Comparison of ENCODE assay signal across 8 cellular contexts in genomic region chr1:231628207-231628876, GRCh38. TPM values are rescaled to one million over a fixed set of nuclear protein-coding genes. Genes with fewer than 3 reads are reported as not detected.
A peak's percentile ranks its signal among the peaks of the same experiment; 100 is the strongest.
DNase-seq lines count a peak whose midpoint lies in the region; ATAC-seq, FAIRE-seq and TF ChIP-seq lines count a peak whose summit lies in the region.

No MANE protein-coding gene starts in this region.

- POLR2A ChIA-PET in naive thymus-derived CD4-positive, alpha-beta T cell (lab: Charles Lee): interaction anchor here (0.6 to 1.1 kb wide), 4 partner anchors 15 to 208 kb away, joined by 3 to 5 read pairs (median 4); no protein-coding TSS in a partner anchor

- H3K9me3 ChIP-seq in Loucy (ENCODE audit: insufficient read depth, low read depth, low read length): no peaks in the 10 kb centered on the region
- no peaks in the 10 kb centered on the region for H3K9me3 ChIP-seq in naive thymus-derived CD4-positive, alpha-beta T cell (ENCODE audit: control insufficient read depth in 2 of 3, low read length in 3 of 3)
- H3K9me3 ChIP-seq in pancreas: no peaks in the 10 kb centered on the region

- H3K4me1 ChIP-seq in ACC112 (ENCODE audit: control insufficient read depth, insufficient read depth, low read length, unreplicated experiment) (peaks cover 13% of the 10 kb centered on the region), Loucy (ENCODE audit: insufficient read depth, low read length, poor library complexity, severe bottlenecking) (peaks cover 43% of the 10 kb centered on the region), pancreas (peaks cover 0 to 3% (median 0%) of the 10 kb centered on the region in 3 donors)
- peaks cover 8 to 16% of the 10 kb centered on the region in 2 donors for H3K4me1 ChIP-seq in naive thymus-derived CD4-positive, alpha-beta T cell (ENCODE audit: control insufficient read depth in 2 of 2, insufficient read depth in 2 of 2, low read length in 2 of 2)

- TF ChIP-seq CTCF in Loucy (conservative IDR thresholded peaks at IDR 0.05; ENCODE audit: low read length) (no peak), pancreas (IDR thresholded peaks at IDR 0.05) (no peak)

- H3K4me3 ChIP-seq in ACC112 (ENCODE audit: low read depth, low read length): peak overlapping the region; percentile 95
- H3K4me3 ChIP-seq in Loucy (ENCODE audit: low read length, poor library complexity, severe bottlenecking): peak overlapping the region; percentile 96
- peak overlapping the region; percentile 74 for H3K4me3 ChIP-seq in naive thymus-derived CD4-positive, alpha-beta T cell (ENCODE audit: low read length)
- peak overlapping the region in 1 of 4 donors; percentile 95 for H3K4me3 ChIP-seq in pancreas

- CTCF ChIA-PET in naive thymus-derived CD4-positive, alpha-beta T cell (lab: Charles Lee): interaction anchor here (0.5 to 0.8 kb wide), 2 partner anchors 35 to 55 kb away, joined by 3 to 4 read pairs; no protein-coding TSS in a partner anchor

- H3K27me3 ChIP-seq in ACC112 (ENCODE audit: insufficient read depth, low read length) (0 out of 2 replicates have a peak, but pooled peaks cover 2% of the 10 kb centered on the region), Loucy (ENCODE audit: insufficient read depth, low read length, poor library complexity, severe bottlenecking) (no peaks in the 10 kb centered on the region), pancreas (no peaks in the 10 kb centered on the region)
- H3K27me3 ChIP-seq in naive thymus-derived CD4-positive, alpha-beta T cell (ENCODE audit: control insufficient read depth in 2 of 2, insufficient read depth in 2 of 2, low read length in 2 of 2): no peaks in the 10 kb centered on the region

- intact Hi-C loops in naive thymus-derived CD4-positive, alpha-beta T cell (cut with micrococcal nuclease): loop anchor here in 1 of 2 donors (10.0 kb wide), 2 partner anchors 654 to 984 kb away; partner anchors contain the start of genes ARV1, COG2 and TTC13
- intact Hi-C loops in pancreas (cut with DNase I): no loop called here

- peak overlapping the region; percentile 93 for H3K9ac ChIP-seq in Loucy (ENCODE audit: low read depth, low read length, poor library complexity, severe bottlenecking)

- H3K36me3 ChIP-seq in ACC112 (ENCODE audit: insufficient read depth, low read length) (no peaks in the 10 kb centered on the region), Loucy (ENCODE audit: insufficient read depth, low read length) (no peaks in the 10 kb centered on the region), pancreas (no peaks in the 10 kb centered on the region)
- peaks cover 0 to 4% (median 0%) of the 10 kb centered on the region in 3 experiments for H3K36me3 ChIP-seq in naive thymus-derived CD4-positive, alpha-beta T cell (ENCODE audit: control insufficient read depth in 2 of 3, insufficient read depth in 3 of 3, low read length in 3 of 3)

- H2AFZ ChIP-seq in ACC112 (ENCODE audit: low read length, unreplicated experiment) (no peak overlapping the region), Loucy (ENCODE audit: low read length) (no peak overlapping the region)

- peaks cover 12% of the 10 kb centered on the region for H4K20me1 ChIP-seq in Loucy (ENCODE audit: insufficient read depth, low read length, poor library complexity, severe bottlenecking)

- peak overlapping the region; percentile 77 to 94 (median 90) for H3K27ac Mint-ChIP-seq in naive thymus-derived CD4-positive, alpha-beta T cell

- H3K27me3 Mint-ChIP-seq in naive thymus-derived CD4-positive, alpha-beta T cell: peaks cover 0 to 19% (median 0%) of the 10 kb centered on the region in 5 donors

- ATAC-seq in naive thymus-derived CD4-positive, alpha-beta T cell: no peak
- ATAC-seq in pancreas (no peak), GM18505 (IDR thresholded peaks at IDR 0.05; ENCODE audit: unreplicated experiment) (no peak), HG02981 (IDR thresholded peaks at IDR 0.05; ENCODE audit: unreplicated experiment) (no peak)

- H3K4me1 Mint-ChIP-seq in naive thymus-derived CD4-positive, alpha-beta T cell: peaks cover 17 to 64% (median 48%) of the 10 kb centered on the region in 7 donors

- peaks cover 0 to 7% (median 4%) of the 10 kb centered on the region in 5 donors for H3K36me3 Mint-ChIP-seq in naive thymus-derived CD4-positive, alpha-beta T cell

- H3F3A ChIP-seq in Loucy (ENCODE audit: low read depth): no peaks in the 10 kb centered on the region

- 56 to 58% methylated on average over 5 of the region's 5 CpGs for WGBS in pancreas, 2 donors

- peak overlapping the region; percentile 88 to 98 (median 94) for H3K4me3 Mint-ChIP-seq in naive thymus-derived CD4-positive, alpha-beta T cell

- H3K4me2 ChIP-seq in Loucy (ENCODE audit: low read depth, low read length, poor library complexity, severe bottlenecking): peak overlapping the region; percentile 88

- no peak for FAIRE-seq in pancreas (lab: Jason Lieb, UNC)

- H3K9me2 ChIP-seq in Loucy (replicated peaks; ENCODE audit: low read depth, low read length): no peaks in the 10 kb centered on the region

- in situ Hi-C loops in KBM-7 (cut with MboI; ENCODE audit: low pct_unique_long_range_greater_than_20kb, low sequenced_read_pairs): no loop called here

- H3K9me3 Mint-ChIP-seq in naive thymus-derived CD4-positive, alpha-beta T cell: peaks cover 0 to 2% (median 0%) of the 10 kb centered on the region in 11 donors

- no peak for TF ChIP-seq POLR2A in GM18505 (IDR thresholded peaks at IDR 0.05; ENCODE audit: borderline replicate concordance, extremely low read depth, insufficient read depth, insufficient read length)

- H3K79me2 ChIP-seq in ACC112 (ENCODE audit: control insufficient read depth, insufficient read depth, low read length, unreplicated experiment) (no peaks in the 10 kb centered on the region), Loucy (ENCODE audit: insufficient read depth, low read length) (peaks cover 40% of the 10 kb centered on the region)

- peak; percentile 63 to 65 for DNase-seq in activated T-cell treated with anti-CD3 and anti-CD28 coated beads, Interleukin-2, amount 50 U/mL, for 48 hours
- peak in 6 of 9 donors; percentile 13 to 35 (median 18) for DNase-seq in naive thymus-derived CD4-positive, alpha-beta T cell
- DNase-seq in KBM-7 (no peak), pancreas (no peak)

- H3K27ac ChIP-seq in ACC112 (ENCODE audit: low read depth, low read length) (no peak overlapping the region), pancreas (no peak overlapping the region)
- H3K27ac ChIP-seq in naive thymus-derived CD4-positive, alpha-beta T cell (ENCODE audit: low read depth, low read length): peak overlapping the region; percentile 60

RNA-seq across cellular contexts. Expression of gene DISC1, which starts 1.8 kb away (rescaled TPM):
- total RNA-seq in naive thymus-derived CD4-positive, alpha-beta T cell: 10 to 100 TPM; 17.1 to 33.8 (median 23.5) TPM
- 1 to 10 TPM; 7.8 to 9.0 TPM for polyA plus RNA-seq in naive thymus-derived CD4-positive, alpha-beta T cell
- 1 to 10 TPM in 5 of 6 donors, under 1 TPM in 1; 0.91 to 6.6 (median 2.2) TPM for total RNA-seq in pancreas
- under 1 TPM; 0.42 to 0.91 TPM for polyA plus RNA-seq in pancreas

Comparison
In these comparisons a context has a peak if more than half of its experiments do, and no peak if none do; other contexts are left out.
1. DNase-seq: peak in activated T-cell treated with anti-CD3 and anti-CD28 coated beads, Interleukin-2, amount 50 U/mL, for 48 hours (2 of 2) and naive thymus-derived CD4-positive, alpha-beta T cell (6 of 9); none in KBM-7 (single experiment) and pancreas (0 of 6).